In the genomic region with DNA sequence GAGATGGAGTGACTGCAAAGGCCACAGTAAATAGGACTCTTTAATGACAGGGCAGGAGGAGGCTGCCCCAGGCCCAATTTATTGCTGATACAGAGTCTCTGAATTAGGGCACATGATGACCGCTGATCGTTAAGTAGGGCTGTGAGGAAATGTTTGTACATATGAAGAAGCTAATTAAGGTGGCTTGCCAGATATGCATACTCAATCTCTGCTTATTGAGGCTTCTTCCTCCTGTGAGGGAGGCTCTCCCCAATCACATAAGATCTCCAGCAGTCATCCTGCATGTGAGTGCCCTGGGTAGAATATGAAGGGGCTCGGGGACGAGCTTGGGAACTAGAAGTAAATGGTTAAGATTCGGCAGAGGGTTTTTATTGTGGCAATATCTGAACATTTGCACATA, we compare ENCODE assay signal across 15 cellular contexts. TPM values are rescaled to one million over a fixed set of nuclear protein-coding genes. Genes with fewer than 3 reads are reported as not detected.
DNase-seq lines count a peak whose midpoint lies in the region; ATAC-seq and TF ChIP-seq lines count a peak whose summit lies in the region.
"Had no signal": no experiment of that assay in that cellular context is flagged by ENCODE, and none has a peak within 500 bp of the region (broad histone marks: within the 10 kb centered on the region; RNA-seq: fewer than 3 reads in every experiment).

No MANE protein-coding gene starts in this region.

- no peaks in the 10 kb centered on the region for H3K27me3 Mint-ChIP-seq in CD8-positive, alpha-beta memory T cell
- peaks cover 2% of the 10 kb centered on the region for H3K27me3 Mint-ChIP-seq in activated CD8-positive, alpha-beta T cell treated with anti-CD3 and anti-CD28 coated beads for 36 hours
- peaks cover 0 to 2% (median 0%) of the 10 kb centered on the region in 5 donors for H3K27me3 Mint-ChIP-seq in naive thymus-derived CD4-positive, alpha-beta T cell

- peaks cover 71 to 98% (median 88%) of the 10 kb centered on the region in 10 experiments for H3K4me1 ChIP-seq in BLaER1 treated with 17β-estradiol and CSF1 and Interleukin-3, amounts not matched to agents 10 nM and 100 nM
- peaks cover 77% of the 10 kb centered on the region for H3K4me1 ChIP-seq in CD8-positive, alpha-beta memory T cell (ENCODE audit: insufficient read depth, low read length)
- H3K4me1 ChIP-seq in naive thymus-derived CD4-positive, alpha-beta T cell (ENCODE audit: control insufficient read depth in 2 of 2, insufficient read depth in 2 of 2, low read length in 2 of 2) = peaks cover 56 to 87% of the 10 kb centered on the region in 2 donors

- no peaks in the 10 kb centered on the region for H3K27me3 ChIP-seq in BLaER1 treated with 17β-estradiol and CSF1 and Interleukin-3, amounts not matched to agents 10 nM and 100 nM
- H3K27me3 ChIP-seq in CD8-positive, alpha-beta memory T cell (ENCODE audit: insufficient read depth, low read length, poor library complexity, severe bottlenecking) = no peaks in the 10 kb centered on the region
- no peaks in the 10 kb centered on the region for H3K27me3 ChIP-seq in naive thymus-derived CD4-positive, alpha-beta T cell (ENCODE audit: control insufficient read depth in 2 of 2, insufficient read depth in 2 of 2, low read length in 2 of 2)

- no peak for ATAC-seq in activated CD8-positive, alpha-beta T cell treated with anti-CD3 and anti-CD28 coated beads for 36 hours
- no peak for ATAC-seq in naive thymus-derived CD4-positive, alpha-beta T cell
- no peak for ATAC-seq in HG03457 (IDR thresholded peaks at IDR 0.05; ENCODE audit: unreplicated experiment)
- ATAC-seq: K562, PC-3 had no signal

- H3K27ac ChIP-seq in BLaER1 treated with 17β-estradiol and CSF1 and Interleukin-3, amounts not matched to agents 10 nM and 100 nM = peak overlapping the region in 9 of 11 experiments; percentile 15 to 83 (median 72); a peak in 15 of 22 replicates
- H3K27ac ChIP-seq in CD8-positive, alpha-beta memory T cell (ENCODE audit: low read depth, low read length) = no peak overlapping the region
- H3K27ac ChIP-seq in naive thymus-derived CD4-positive, alpha-beta T cell (ENCODE audit: low read depth, low read length) = peak overlapping the region; percentile 64
- H3K27ac ChIP-seq in RWPE1 = no peak overlapping the region
- H3K27ac ChIP-seq: WERI-Rb-1 had no signal

- peaks cover 0 to 5% (median 1%) of the 10 kb centered on the region in 3 donors for H3K36me3 Mint-ChIP-seq in CD8-positive, alpha-beta memory T cell
- peaks cover 4% of the 10 kb centered on the region for H3K36me3 Mint-ChIP-seq in activated CD8-positive, alpha-beta T cell treated with anti-CD3 and anti-CD28 coated beads for 36 hours (ENCODE audit: low read depth)
- peaks cover 3 to 42% (median 5%) of the 10 kb centered on the region in 5 donors for H3K36me3 Mint-ChIP-seq in naive thymus-derived CD4-positive, alpha-beta T cell

- H3K4me1 Mint-ChIP-seq in CD8-positive, alpha-beta memory T cell = peaks cover 78 to 98% (median 94%) of the 10 kb centered on the region in 3 donors
- H3K4me1 Mint-ChIP-seq in activated CD8-positive, alpha-beta T cell treated with anti-CD3 and anti-CD28 coated beads for 36 hours (ENCODE audit: low read depth) = peaks cover 87% of the 10 kb centered on the region
- peaks cover 50 to 100% (median 91%) of the 10 kb centered on the region in 7 donors for H3K4me1 Mint-ChIP-seq in naive thymus-derived CD4-positive, alpha-beta T cell

- H3K4me3 ChIP-seq in BLaER1 treated with 17β-estradiol and CSF1 and Interleukin-3, amounts not matched to agents 10 nM and 100 nM = no peak overlapping the region
- no peak overlapping the region for H3K4me3 ChIP-seq in CD8-positive, alpha-beta memory T cell (ENCODE audit: low read length)
- no peak overlapping the region for H3K4me3 ChIP-seq in naive thymus-derived CD4-positive, alpha-beta T cell (ENCODE audit: low read length)
- H3K4me3 ChIP-seq: K562 had no signal

- no peak overlapping the region for H3K9ac ChIP-seq in BLaER1 treated with 17β-estradiol and CSF1 and Interleukin-3, amounts not matched to agents 10 nM and 100 nM

- H3K9me3 Mint-ChIP-seq in CD8-positive, alpha-beta memory T cell = peaks cover 0 to 4% (median 0%) of the 10 kb centered on the region in 5 donors
- peaks cover 3% of the 10 kb centered on the region for H3K9me3 Mint-ChIP-seq in activated CD8-positive, alpha-beta T cell treated with anti-CD3 and anti-CD28 coated beads for 36 hours
- H3K9me3 Mint-ChIP-seq in naive thymus-derived CD4-positive, alpha-beta T cell = peaks cover 0 to 14% (median 4%) of the 10 kb centered on the region in 11 donors

- no peak for DNase-seq in CD8-positive, alpha-beta memory T cell
- DNase-seq in activated CD8-positive, alpha-beta T cell treated with anti-CD3 and anti-CD28 coated beads for 36 hours = no peak
- no peak for DNase-seq in naive thymus-derived CD4-positive, alpha-beta T cell
- DNase-seq in RWPE1 (ENCODE audit: low spot score) (no peak), HuH-7 (ENCODE audit: low spot score) (no peak)
- DNase-seq: EL; NCI-H510A; PC-3; stimulated activated naive CD8-positive, alpha-beta T cell treated with anti-CD3 and anti-CD28 coated beads, Interleukin-15, Interleukin-2, amounts not matched to agents 100 U/mL and 50 U/mL, for 24 hours had no signal

- POLR2A ChIA-PET in CD8-positive, alpha-beta memory T cell (lab: Charles Lee) = interaction anchor here (4.9 kb wide), 1 partner anchor 38 kb away, joined by 61 read pairs; no protein-coding TSS in a partner anchor
- POLR2A ChIA-PET in activated CD8-positive, alpha-beta T cell treated with anti-CD3 and anti-CD28 coated beads for 36 hours (lab: Charles Lee) = interaction anchor here (0.5 to 5.1 kb wide), 3 partner anchors 17 to 125 kb away, joined by 3 to 44 read pairs (median 3); no protein-coding TSS in a partner anchor
- POLR2A ChIA-PET in naive thymus-derived CD4-positive, alpha-beta T cell (lab: Charles Lee) = interaction anchor here (0.8 to 13.7 kb wide), 9 partner anchors 9 to 200 kb away, joined by 3 to 348 read pairs (median 5); no protein-coding TSS in a partner anchor
- POLR2A ChIA-PET in RWPE1 (lab: Yijun Ruan, JAX; ENCODE audit: low non-redundant PET) = no interaction called here

- no peaks in the 10 kb centered on the region for H4K20me1 ChIP-seq in BLaER1 treated with 17β-estradiol and CSF1 and Interleukin-3, amounts not matched to agents 10 nM and 100 nM

- peaks cover 0 to 10% (median 0%) of the 10 kb centered on the region in 11 experiments; a peak in 6 of 22 replicates for H3K9me3 ChIP-seq in BLaER1 treated with 17β-estradiol and CSF1 and Interleukin-3, amounts not matched to agents 10 nM and 100 nM (replicated peaks in 1 of 11)
- H3K9me3 ChIP-seq in CD8-positive, alpha-beta memory T cell (ENCODE audit: low read length) = no peaks in the 10 kb centered on the region
- peaks cover 0 to 4% (median 0%) of the 10 kb centered on the region in 3 experiments for H3K9me3 ChIP-seq in naive thymus-derived CD4-positive, alpha-beta T cell (ENCODE audit: control insufficient read depth in 2 of 3, low read length in 3 of 3)

- CTCF ChIA-PET in CD8-positive, alpha-beta memory T cell (lab: Charles Lee) = interaction anchor here (1.0 to 14.5 kb wide), 2 partner anchors 30 to 42 kb away, joined by 3 to 342 read pairs; no protein-coding TSS in a partner anchor
- CTCF ChIA-PET in activated CD8-positive, alpha-beta T cell treated with anti-CD3 and anti-CD28 coated beads for 36 hours (lab: Charles Lee) = interaction anchor here (1.3 to 16.0 kb wide), 3 partner anchors 16 to 42 kb away, joined by 3 to 349 read pairs (median 5); no protein-coding TSS in a partner anchor
- CTCF ChIA-PET in naive thymus-derived CD4-positive, alpha-beta T cell (lab: Charles Lee) = interaction anchor here (1.3 to 16.2 kb wide), 2 partner anchors 11 to 42 kb away, joined by 3 to 370 read pairs; no protein-coding TSS in a partner anchor
- CTCF ChIA-PET in RWPE1 (lab: Yijun Ruan, JAX) = no interaction called here

- H3K4me2 ChIP-seq in BLaER1 treated with 17β-estradiol and CSF1 and Interleukin-3, amounts not matched to agents 10 nM and 100 nM = peak overlapping the region; percentile 62 to 94 (median 78)

- H3K36me3 ChIP-seq in BLaER1 treated with 17β-estradiol and CSF1 and Interleukin-3, amounts not matched to agents 10 nM and 100 nM = no peaks in the 10 kb centered on the region
- H3K36me3 ChIP-seq in CD8-positive, alpha-beta memory T cell (ENCODE audit: insufficient read depth, low read length) = no peaks in the 10 kb centered on the region
- H3K36me3 ChIP-seq in naive thymus-derived CD4-positive, alpha-beta T cell (ENCODE audit: control insufficient read depth in 2 of 3, insufficient read depth in 3 of 3, low read length in 3 of 3) = no peaks in the 10 kb centered on the region
- H3K36me3 ChIP-seq: WERI-Rb-1 had no signal

- no peak for TF ChIP-seq CTCF in activated CD8-positive, alpha-beta T cell treated with anti-CD3 and anti-CD28 coated beads for 36 hours (IDR thresholded peaks at IDR 0.05)
- no peak for TF ChIP-seq CTCF in RWPE1 (conservative IDR thresholded peaks at IDR 0.05; ENCODE audit: low read depth)

- H3K27ac Mint-ChIP-seq in CD8-positive, alpha-beta memory T cell = peak overlapping the region; percentile 52 to 97 (median 85)
- peak overlapping the region; percentile 87 for H3K27ac Mint-ChIP-seq in activated CD8-positive, alpha-beta T cell treated with anti-CD3 and anti-CD28 coated beads for 36 hours
- H3K27ac Mint-ChIP-seq in naive thymus-derived CD4-positive, alpha-beta T cell = peak overlapping the region; percentile 86 to 98 (median 94)

- intact Hi-C loops in activated CD8-positive, alpha-beta T cell treated with anti-CD3 and anti-CD28 coated beads for 36 hours (cut with micrococcal nuclease) = loop anchor here (10.0 kb wide), 1 partner anchor 200 kb away; no protein-coding TSS in a partner anchor
- intact Hi-C loops in naive thymus-derived CD4-positive, alpha-beta T cell (cut with micrococcal nuclease) = loop anchor here (5.0 to 10.0 kb wide), 7 partner anchors 898 to 1890 kb away; a partner anchor contains a TSS

- H3K4me3 Mint-ChIP-seq in CD8-positive, alpha-beta memory T cell = peak overlapping the region in 4 of 7 donors; percentile 12 to 62 (median 34)
- no peak overlapping the region for H3K4me3 Mint-ChIP-seq in activated CD8-positive, alpha-beta T cell treated with anti-CD3 and anti-CD28 coated beads for 36 hours
- H3K4me3 Mint-ChIP-seq in naive thymus-derived CD4-positive, alpha-beta T cell = peak overlapping the region in 8 of 10 donors; percentile 4 to 85 (median 58)

RNA-seq across cellular contexts. Expression of a gene that starts 8.2 kb away (rescaled TPM):
- total RNA-seq in CD8-positive, alpha-beta memory T cell = under 1 TPM; 0.24 to 0.27 TPM
- not detected for polyA plus RNA-seq in CD8-positive, alpha-beta memory T cell
- total RNA-seq in activated CD8-positive, alpha-beta T cell treated with anti-CD3 and anti-CD28 coated beads for 36 hours = not detected
- 1 to 10 TPM in 3 of 5 experiments, under 1 TPM in 2; 0.37 to 6.4 (median 1.7) TPM for total RNA-seq in naive thymus-derived CD4-positive, alpha-beta T cell
- polyA plus RNA-seq in naive thymus-derived CD4-positive, alpha-beta T cell = under 1 TPM; 0.20 to 0.22 TPM
- total RNA-seq: astrocyte, glomerular endothelial cell, PC-3 had no signal

Comparison
In these comparisons a context has a peak if more than half of its experiments do, and no peak if none do; other contexts are left out.
1. H3K27ac ChIP-seq: peak in BLaER1 treated with 17β-estradiol and CSF1 and Interleukin-3, amounts not matched to agents 10 nM and 100 nM (9 of 11) and naive thymus-derived CD4-positive, alpha-beta T cell (single experiment); none in CD8-positive, alpha-beta memory T cell (single experiment) and RWPE1 (single experiment).
2. Peak in every context shown above with its lines, with median percentiles within 50 percentile points of each other: H3K27ac Mint-ChIP-seq.